In the genomic region with DNA sequence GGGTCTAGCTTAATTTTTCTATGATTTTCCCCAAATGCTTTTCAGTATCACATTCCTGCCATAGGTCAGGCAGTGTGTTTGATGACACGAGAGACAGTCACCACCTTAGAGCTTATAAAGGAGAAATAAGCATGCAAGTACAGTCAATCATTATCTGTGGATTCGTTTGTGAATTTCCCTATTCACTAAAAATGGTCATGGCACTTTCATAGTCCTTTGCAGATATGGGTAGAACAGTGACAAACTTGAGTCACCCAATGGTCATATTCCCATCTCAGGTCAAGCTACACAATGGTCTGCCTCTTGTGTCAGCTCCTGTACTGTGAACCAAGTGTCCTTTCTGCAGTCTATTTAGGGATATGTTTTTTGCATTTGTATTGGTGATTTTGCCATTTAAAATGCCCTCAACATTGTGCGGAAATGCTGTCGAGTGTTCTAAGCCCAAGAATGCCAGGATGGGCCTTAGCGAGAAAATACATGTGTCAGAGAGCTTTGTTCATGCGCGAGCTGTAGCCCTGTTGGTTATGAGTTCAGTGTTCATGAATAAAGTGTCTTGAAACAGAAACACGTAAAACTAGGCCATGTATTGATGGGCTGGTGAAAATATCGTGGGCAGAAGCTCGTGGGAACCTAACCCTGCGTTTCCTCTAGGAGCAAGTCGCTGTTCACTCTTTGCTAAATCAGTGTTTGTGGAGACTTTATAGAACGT, we compare ENCODE assay signal across 1 cellular context.
TF ChIP-seq lines count a peak whose summit lies in the region.

No MANE protein-coding gene starts in this region.

TF ChIP-seq in GM12878, 131 proteins besides CTCF, POLR2A, EP300 and RAD21:
- TF ChIP-seq ZNF687 (IDR thresholded peaks at IDR 0.05) (0 out of 2 replicates have a peak, but pooled peaks have one; percentile 29), SMAD1 (IDR thresholded peaks at IDR 0.05; ENCODE audit: low read depth, partially characterized antibody) (no peak), E2F8 (IDR thresholded peaks at IDR 0.05; ENCODE audit: low read depth, partially characterized antibody) (no peak), NFIC (IDR thresholded peaks at IDR 0.05; ENCODE audit: low read depth, low read length) (peak; percentile 26; the same call in 1 of the 2 replicates), ETV6 (conservative IDR thresholded peaks at IDR 0.05 in 1 of 2, IDR thresholded peaks at IDR 0.05 in 1 of 2; ENCODE audit: borderline replicate concordance in 1 of 2, low read depth in 1 of 2) (no peak), STAT3 (IDR thresholded peaks at IDR 0.05; ENCODE audit: low read depth, low read length) (no peak), CBX5 (IDR thresholded peaks at IDR 0.05; ENCODE audit: low read depth) (no peak), JUNB (IDR thresholded peaks at IDR 0.05) (no peak), FOXM1 (IDR thresholded peaks at IDR 0.05; ENCODE audit: low read depth, low read length) (0 out of 2 replicates have a peak, but pooled peaks have one; percentile 31)
- TF ChIP-seq, protein P1, sequence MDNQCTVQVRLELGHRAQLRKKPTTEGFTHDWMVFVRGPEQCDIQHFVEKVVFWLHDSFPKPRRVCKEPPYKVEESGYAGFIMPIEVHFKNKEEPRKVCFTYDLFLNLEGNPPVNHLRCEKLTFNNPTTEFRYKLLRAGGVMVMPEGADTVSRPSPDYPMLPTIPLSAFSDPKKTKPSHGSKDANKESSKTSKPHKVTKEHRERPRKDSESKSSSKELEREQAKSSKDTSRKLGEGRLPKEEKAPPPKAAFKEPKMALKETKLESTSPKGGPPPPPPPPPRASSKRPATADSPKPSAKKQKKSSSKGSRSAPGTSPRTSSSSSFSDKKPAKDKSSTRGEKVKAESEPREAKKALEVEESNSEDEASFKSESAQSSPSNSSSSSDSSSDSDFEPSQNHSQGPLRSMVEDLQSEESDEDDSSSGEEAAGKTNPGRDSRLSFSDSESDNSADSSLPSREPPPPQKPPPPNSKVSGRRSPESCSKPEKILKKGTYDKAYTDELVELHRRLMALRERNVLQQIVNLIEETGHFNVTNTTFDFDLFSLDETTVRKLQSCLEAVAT (IDR thresholded peaks at IDR 0.05): 0 out of 2 replicates have a peak, but pooled peaks have one; percentile 32
- TF ChIP-seq, protein P2, sequence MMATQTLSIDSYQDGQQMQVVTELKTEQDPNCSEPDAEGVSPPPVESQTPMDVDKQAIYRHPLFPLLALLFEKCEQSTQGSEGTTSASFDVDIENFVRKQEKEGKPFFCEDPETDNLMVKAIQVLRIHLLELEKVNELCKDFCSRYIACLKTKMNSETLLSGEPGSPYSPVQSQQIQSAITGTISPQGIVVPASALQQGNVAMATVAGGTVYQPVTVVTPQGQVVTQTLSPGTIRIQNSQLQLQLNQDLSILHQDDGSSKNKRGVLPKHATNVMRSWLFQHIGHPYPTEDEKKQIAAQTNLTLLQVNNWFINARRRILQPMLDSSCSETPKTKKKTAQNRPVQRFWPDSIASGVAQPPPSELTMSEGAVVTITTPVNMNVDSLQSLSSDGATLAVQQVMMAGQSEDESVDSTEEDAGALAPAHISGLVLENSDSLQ (IDR thresholded peaks at IDR 0.05): peak; percentile 30; the same call in 1 of the 2 replicates
